In the genomic region with DNA sequence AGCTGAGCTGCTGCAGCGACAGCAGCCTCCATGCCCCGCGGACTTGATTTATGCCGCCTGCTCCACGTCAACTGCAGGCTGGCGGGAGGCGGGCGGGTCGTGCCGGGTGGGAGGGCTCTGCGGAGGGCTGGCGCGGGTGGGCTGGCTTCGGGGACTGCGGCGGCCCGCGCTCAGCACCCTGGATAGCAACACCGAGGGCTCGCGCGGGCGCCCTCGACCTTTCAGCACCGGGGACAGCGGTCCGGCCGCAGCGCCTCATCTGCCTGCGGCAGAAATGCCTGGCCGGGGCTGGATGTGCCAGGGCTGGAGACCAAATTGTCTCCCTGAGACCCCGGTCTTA, we compare ENCODE assay signal across 1 cellular context.
TF ChIP-seq lines count a peak whose summit lies in the region.

No MANE protein-coding gene starts in this region.

TF ChIP-seq in HepG2, 621 proteins besides CTCF, POLR2A, EP300 and RAD21 (continued from another document and continues in another):
- TF ChIP-seq ZNF17 (CRISPR knock-in tag; IDR thresholded peaks at IDR 0.05) (peak; percentile 95), MATR3 (CRISPR knock-in tag; IDR thresholded peaks at IDR 0.05) (no peak), PITX1 (CRISPR knock-in tag; IDR thresholded peaks at IDR 0.05) (peak; percentile 88), NR2F1 (CRISPR knock-in tag; IDR thresholded peaks at IDR 0.05) (peak; percentile 50 to 64; a peak in 3 of 4 replicates), PCBP1 (IDR thresholded peaks at IDR 0.05; ENCODE audit: borderline replicate concordance, low read depth, low read length) (no peak), SNAI1 (CRISPR knock-in tag; IDR thresholded peaks at IDR 0.05; ENCODE audit: borderline replicate concordance) (peak; percentile 99), MYNN (CRISPR knock-in tag; IDR thresholded peaks at IDR 0.05; ENCODE audit: low read depth) (peak; percentile 84; the same call in 1 of the 2 replicates), ATM (IDR thresholded peaks at IDR 0.05; ENCODE audit: borderline replicate concordance) (no peak), HNRNPLL (IDR thresholded peaks at IDR 0.05; ENCODE audit: low read depth, low read length, poor library complexity, severe bottlenecking) (peak; percentile 24), GATAD2A (CRISPR knock-in tag; IDR thresholded peaks at IDR 0.05) (peak; percentile 71), FLYWCH1 (CRISPR knock-in tag; IDR thresholded peaks at IDR 0.05) (0 out of 2 replicates have a peak, but pooled peaks have one; percentile 88), ZKSCAN8 (CRISPR knock-in tag; IDR thresholded peaks at IDR 0.05; ENCODE audit: borderline replicate concordance) (peak; percentile 95), TP53 (CRISPR knock-in tag; conservative IDR thresholded peaks at IDR 0.05) (peak; percentile 97), NR2F6 (IDR thresholded peaks at IDR 0.05) (peak; percentile 42; the same call in 1 of the 2 replicates), NR2F6 (CRISPR knock-in tag; IDR thresholded peaks at IDR 0.05) (peak; percentile 91), ZNF773 (CRISPR knock-in tag; IDR thresholded peaks at IDR 0.05; ENCODE audit: borderline replicate concordance) (peak; percentile 99), SRY (CRISPR knock-in tag; IDR thresholded peaks at IDR 0.05) (peak; percentile 100), MED1 (CRISPR knock-in tag; IDR thresholded peaks at IDR 0.05) (peak; percentile 90), ZNF235 (CRISPR knock-in tag; IDR thresholded peaks at IDR 0.05; ENCODE audit: borderline replicate concordance) (peak; percentile 100), MLLT10 (CRISPR knock-in tag; IDR thresholded peaks at IDR 0.05) (peak; percentile 77; the same call in 1 of the 2 replicates), ZNF337 (CRISPR knock-in tag; IDR thresholded peaks at IDR 0.05; ENCODE audit: borderline replicate concordance, low read depth) (peak; percentile 96; the same call in 1 of the 2 replicates), TBL1XR1 (IDR thresholded peaks at IDR 0.05; ENCODE audit: borderline replicate concordance, low read length, partially characterized antibody) (no peak), ZFP37 (CRISPR knock-in tag; IDR thresholded peaks at IDR 0.05; ENCODE audit: borderline replicate concordance) (peak; percentile 99)
- TF ChIP-seq, protein P1, sequence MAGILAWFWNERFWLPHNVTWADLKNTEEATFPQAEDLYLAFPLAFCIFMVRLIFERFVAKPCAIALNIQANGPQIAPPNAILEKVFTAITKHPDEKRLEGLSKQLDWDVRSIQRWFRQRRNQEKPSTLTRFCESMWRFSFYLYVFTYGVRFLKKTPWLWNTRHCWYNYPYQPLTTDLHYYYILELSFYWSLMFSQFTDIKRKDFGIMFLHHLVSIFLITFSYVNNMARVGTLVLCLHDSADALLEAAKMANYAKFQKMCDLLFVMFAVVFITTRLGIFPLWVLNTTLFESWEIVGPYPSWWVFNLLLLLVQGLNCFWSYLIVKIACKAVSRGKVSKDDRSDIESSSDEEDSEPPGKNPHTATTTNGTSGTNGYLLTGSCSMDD (CRISPR knock-in tag; IDR thresholded peaks at IDR 0.05), result peak; percentile 99
- TF ChIP-seq, protein P2, sequence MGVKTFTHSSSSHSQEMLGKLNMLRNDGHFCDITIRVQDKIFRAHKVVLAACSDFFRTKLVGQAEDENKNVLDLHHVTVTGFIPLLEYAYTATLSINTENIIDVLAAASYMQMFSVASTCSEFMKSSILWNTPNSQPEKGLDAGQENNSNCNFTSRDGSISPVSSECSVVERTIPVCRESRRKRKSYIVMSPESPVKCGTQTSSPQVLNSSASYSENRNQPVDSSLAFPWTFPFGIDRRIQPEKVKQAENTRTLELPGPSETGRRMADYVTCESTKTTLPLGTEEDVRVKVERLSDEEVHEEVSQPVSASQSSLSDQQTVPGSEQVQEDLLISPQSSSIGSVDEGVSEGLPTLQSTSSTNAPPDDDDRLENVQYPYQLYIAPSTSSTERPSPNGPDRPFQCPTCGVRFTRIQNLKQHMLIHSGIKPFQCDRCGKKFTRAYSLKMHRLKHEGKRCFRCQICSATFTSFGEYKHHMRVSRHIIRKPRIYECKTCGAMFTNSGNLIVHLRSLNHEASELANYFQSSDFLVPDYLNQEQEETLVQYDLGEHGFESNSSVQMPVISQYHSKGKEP (CRISPR knock-in tag; IDR thresholded peaks at IDR 0.05), result peak; percentile 99
- TF ChIP-seq, protein P3, sequence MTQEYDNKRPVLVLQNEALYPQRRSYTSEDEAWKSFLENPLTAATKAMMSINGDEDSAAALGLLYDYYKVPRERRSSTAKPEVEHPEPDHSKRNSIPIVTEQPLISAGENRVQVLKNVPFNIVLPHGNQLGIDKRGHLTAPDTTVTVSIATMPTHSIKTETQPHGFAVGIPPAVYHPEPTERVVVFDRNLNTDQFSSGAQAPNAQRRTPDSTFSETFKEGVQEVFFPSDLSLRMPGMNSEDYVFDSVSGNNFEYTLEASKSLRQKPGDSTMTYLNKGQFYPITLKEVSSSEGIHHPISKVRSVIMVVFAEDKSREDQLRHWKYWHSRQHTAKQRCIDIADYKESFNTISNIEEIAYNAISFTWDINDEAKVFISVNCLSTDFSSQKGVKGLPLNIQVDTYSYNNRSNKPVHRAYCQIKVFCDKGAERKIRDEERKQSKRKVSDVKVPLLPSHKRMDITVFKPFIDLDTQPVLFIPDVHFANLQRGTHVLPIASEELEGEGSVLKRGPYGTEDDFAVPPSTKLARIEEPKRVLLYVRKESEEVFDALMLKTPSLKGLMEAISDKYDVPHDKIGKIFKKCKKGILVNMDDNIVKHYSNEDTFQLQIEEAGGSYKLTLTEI (CRISPR knock-in tag; conservative IDR thresholded peaks at IDR 0.05), result peak; percentile 48; the same call in 1 of the 2 replicates
- TF ChIP-seq, protein P4, sequence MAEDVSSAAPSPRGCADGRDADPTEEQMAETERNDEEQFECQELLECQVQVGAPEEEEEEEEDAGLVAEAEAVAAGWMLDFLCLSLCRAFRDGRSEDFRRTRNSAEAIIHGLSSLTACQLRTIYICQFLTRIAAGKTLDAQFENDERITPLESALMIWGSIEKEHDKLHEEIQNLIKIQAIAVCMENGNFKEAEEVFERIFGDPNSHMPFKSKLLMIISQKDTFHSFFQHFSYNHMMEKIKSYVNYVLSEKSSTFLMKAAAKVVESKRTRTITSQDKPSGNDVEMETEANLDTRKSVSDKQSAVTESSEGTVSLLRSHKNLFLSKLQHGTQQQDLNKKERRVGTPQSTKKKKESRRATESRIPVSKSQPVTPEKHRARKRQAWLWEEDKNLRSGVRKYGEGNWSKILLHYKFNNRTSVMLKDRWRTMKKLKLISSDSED (CRISPR knock-in tag; IDR thresholded peaks at IDR 0.05), result peak; percentile 95
- TF ChIP-seq, protein P5, sequence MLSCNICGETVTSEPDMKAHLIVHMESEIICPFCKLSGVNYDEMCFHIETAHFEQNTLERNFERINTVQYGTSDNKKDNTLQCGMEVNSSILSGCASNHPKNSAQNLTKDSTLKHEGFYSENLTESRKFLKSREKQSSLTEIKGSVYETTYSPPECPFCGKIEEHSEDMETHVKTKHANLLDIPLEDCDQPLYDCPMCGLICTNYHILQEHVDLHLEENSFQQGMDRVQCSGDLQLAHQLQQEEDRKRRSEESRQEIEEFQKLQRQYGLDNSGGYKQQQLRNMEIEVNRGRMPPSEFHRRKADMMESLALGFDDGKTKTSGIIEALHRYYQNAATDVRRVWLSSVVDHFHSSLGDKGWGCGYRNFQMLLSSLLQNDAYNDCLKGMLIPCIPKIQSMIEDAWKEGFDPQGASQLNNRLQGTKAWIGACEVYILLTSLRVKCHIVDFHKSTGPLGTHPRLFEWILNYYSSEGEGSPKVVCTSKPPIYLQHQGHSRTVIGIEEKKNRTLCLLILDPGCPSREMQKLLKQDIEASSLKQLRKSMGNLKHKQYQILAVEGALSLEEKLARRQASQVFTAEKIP (CRISPR knock-in tag; IDR thresholded peaks at IDR 0.05; ENCODE audit: borderline replicate concordance), result peak; percentile 43; the same call in 1 of the 2 replicates
- TF ChIP-seq, protein P6, sequence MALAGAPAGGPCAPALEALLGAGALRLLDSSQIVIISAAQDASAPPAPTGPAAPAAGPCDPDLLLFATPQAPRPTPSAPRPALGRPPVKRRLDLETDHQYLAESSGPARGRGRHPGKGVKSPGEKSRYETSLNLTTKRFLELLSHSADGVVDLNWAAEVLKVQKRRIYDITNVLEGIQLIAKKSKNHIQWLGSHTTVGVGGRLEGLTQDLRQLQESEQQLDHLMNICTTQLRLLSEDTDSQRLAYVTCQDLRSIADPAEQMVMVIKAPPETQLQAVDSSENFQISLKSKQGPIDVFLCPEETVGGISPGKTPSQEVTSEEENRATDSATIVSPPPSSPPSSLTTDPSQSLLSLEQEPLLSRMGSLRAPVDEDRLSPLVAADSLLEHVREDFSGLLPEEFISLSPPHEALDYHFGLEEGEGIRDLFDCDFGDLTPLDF (CRISPR knock-in tag; IDR thresholded peaks at IDR 0.05), result peak; percentile 91
- TF ChIP-seq, protein P7, sequence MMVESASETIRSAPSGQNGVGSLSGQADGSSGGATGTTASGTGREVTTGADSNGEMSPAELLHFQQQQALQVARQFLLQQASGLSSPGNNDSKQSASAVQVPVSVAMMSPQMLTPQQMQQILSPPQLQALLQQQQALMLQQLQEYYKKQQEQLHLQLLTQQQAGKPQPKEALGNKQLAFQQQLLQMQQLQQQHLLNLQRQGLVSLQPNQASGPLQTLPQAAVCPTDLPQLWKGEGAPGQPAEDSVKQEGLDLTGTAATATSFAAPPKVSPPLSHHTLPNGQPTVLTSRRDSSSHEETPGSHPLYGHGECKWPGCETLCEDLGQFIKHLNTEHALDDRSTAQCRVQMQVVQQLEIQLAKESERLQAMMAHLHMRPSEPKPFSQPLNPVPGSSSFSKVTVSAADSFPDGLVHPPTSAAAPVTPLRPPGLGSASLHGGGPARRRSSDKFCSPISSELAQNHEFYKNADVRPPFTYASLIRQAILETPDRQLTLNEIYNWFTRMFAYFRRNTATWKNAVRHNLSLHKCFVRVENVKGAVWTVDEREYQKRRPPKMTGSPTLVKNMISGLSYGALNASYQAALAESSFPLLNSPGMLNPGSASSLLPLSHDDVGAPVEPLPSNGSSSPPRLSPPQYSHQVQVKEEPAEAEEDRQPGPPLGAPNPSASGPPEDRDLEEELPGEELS (CRISPR knock-in tag; IDR thresholded peaks at IDR 0.05), result peak; percentile 76; the same call in 1 of the 2 replicates
- TF ChIP-seq, protein P8, sequence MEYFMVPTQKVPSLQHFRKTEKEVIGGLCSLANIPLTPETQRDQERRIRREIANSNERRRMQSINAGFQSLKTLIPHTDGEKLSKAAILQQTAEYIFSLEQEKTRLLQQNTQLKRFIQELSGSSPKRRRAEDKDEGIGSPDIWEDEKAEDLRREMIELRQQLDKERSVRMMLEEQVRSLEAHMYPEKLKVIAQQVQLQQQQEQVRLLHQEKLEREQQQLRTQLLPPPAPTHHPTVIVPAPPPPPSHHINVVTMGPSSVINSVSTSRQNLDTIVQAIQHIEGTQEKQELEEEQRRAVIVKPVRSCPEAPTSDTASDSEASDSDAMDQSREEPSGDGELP (IDR thresholded peaks at IDR 0.05; ENCODE audit: borderline replicate concordance, low read depth), result no peak
- TF ChIP-seq, protein P9, sequence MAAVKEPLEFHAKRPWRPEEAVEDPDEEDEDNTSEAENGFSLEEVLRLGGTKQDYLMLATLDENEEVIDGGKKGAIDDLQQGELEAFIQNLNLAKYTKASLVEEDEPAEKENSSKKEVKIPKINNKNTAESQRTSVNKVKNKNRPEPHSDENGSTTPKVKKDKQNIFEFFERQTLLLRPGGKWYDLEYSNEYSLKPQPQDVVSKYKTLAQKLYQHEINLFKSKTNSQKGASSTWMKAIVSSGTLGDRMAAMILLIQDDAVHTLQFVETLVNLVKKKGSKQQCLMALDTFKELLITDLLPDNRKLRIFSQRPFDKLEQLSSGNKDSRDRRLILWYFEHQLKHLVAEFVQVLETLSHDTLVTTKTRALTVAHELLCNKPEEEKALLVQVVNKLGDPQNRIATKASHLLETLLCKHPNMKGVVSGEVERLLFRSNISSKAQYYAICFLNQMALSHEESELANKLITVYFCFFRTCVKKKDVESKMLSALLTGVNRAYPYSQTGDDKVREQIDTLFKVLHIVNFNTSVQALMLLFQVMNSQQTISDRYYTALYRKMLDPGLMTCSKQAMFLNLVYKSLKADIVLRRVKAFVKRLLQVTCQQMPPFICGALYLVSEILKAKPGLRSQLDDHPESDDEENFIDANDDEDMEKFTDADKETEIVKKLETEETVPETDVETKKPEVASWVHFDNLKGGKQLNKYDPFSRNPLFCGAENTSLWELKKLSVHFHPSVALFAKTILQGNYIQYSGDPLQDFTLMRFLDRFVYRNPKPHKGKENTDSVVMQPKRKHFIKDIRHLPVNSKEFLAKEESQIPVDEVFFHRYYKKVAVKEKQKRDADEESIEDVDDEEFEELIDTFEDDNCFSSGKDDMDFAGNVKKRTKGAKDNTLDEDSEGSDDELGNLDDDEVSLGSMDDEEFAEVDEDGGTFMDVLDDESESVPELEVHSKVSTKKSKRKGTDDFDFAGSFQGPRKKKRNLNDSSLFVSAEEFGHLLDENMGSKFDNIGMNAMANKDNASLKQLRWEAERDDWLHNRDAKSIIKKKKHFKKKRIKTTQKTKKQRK (IDR thresholded peaks at IDR 0.05; ENCODE audit: low read length), result no peak
- TF ChIP-seq, protein P10, sequence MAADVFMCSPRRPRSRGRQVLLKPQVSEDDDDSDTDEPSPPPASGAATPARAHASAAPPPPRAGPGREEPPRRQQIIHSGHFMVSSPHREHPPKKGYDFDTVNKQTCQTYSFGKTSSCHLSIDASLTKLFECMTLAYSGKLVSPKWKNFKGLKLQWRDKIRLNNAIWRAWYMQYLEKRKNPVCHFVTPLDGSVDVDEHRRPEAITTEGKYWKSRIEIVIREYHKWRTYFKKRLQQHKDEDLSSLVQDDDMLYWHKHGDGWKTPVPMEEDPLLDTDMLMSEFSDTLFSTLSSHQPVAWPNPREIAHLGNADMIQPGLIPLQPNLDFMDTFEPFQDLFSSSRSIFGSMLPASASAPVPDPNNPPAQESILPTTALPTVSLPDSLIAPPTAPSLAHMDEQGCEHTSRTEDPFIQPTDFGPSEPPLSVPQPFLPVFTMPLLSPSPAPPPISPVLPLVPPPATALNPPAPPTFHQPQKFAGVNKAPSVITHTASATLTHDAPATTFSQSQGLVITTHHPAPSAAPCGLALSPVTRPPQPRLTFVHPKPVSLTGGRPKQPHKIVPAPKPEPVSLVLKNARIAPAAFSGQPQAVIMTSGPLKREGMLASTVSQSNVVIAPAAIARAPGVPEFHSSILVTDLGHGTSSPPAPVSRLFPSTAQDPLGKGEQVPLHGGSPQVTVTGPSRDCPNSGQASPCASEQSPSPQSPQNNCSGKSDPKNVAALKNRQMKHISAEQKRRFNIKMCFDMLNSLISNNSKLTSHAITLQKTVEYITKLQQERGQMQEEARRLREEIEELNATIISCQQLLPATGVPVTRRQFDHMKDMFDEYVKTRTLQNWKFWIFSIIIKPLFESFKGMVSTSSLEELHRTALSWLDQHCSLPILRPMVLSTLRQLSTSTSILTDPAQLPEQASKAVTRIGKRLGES (CRISPR knock-in tag; IDR thresholded peaks at IDR 0.05; ENCODE audit: borderline replicate concordance), result peak; percentile 98
